ENCODE assay signal across 19 cellular contexts in the genomic region with DNA sequence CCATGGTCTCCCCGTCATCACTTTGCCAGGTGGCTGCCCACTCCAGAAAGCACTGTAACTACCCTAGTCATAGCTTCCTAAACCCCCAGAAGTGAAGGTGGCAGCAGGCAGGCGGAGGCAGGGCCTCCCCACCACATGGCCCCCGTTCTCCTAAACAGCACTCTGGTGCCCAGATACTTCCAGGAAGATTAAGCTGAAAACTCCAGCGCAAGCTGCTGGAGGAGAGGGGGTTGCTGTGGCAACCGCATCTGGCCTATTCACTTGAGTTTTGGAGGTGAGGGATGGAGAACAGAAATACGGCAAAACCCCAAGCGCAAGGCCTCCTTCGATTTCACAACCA.
A peak's percentile ranks its signal among the peaks of the same experiment; 100 is the strongest.
DNase-seq lines count a peak whose midpoint lies in the region; ATAC-seq and TF ChIP-seq lines count a peak whose summit lies in the region.
"Had no signal": no experiment of that assay in that cellular context is flagged by ENCODE, and none has a peak within 500 bp of the region (broad histone marks: within the 10 kb centered on the region; RNA-seq: fewer than 3 reads in every experiment).

No MANE protein-coding gene starts in this region.

- TF ChIP-seq CTCF in HCT116 (IDR thresholded peaks at IDR 0.05 in 2 of 3, conservative IDR thresholded peaks at IDR 0.05 in 1 of 3; ENCODE audit: borderline replicate concordance in 1 of 3, insufficient read depth in 1 of 3, low read depth in 2 of 3, low read length in 2 of 3) (no peak), brain (conservative IDR thresholded peaks at IDR 0.05) (no peak)

- intact Hi-C loops in HCT116 (cut with micrococcal nuclease), result no loop called here

- H3K27me3 ChIP-seq in BLaER1 (no peaks in the 10 kb centered on the region), HCT116 (ENCODE audit: insufficient read depth, low read length) (peaks cover 6% of the 10 kb centered on the region; the same call in 1 of the 2 replicates)

- no peak for DNase-seq in HCT116 (ENCODE audit: low read depth, low spot score)
- DNase-seq in NCI-H524 treated with DMSO at 0.1 percent for 48 hours (lab: John Stamatoyannopoulos, UW), result peak; percentile 96
- no peak for DNase-seq in NOMO-1 treated with DMSO at 0.1 percent for 48 hours (lab: John Stamatoyannopoulos, UW; ENCODE audit: unreplicated experiment)
- DNase-seq: activated CD4-positive, CD25-positive, alpha-beta regulatory T cell treated with anti-CD3 and anti-CD28 coated beads, Interleukin-2, amount 50 U/mL, for 72 hours; activated effector memory CD4-positive, alpha-beta T cell treated with anti-CD3 and anti-CD28 coated beads, Interleukin-2, amount 50 U/mL, for 16 hours; activated naive CD8-positive, alpha-beta T cell treated with anti-CD3 and anti-CD28 coated beads, Interleukin-2, amount 10 ng/mL, durations not matched to agents 7 days and 5 days; NCI-H1048; nephron progenitor cell had no signal

- peak overlapping the region; percentile 76 to 97 (median 88) for H3K27ac Mint-ChIP-seq in brain
- H3K27ac Mint-ChIP-seq: activated naive CD8-positive, alpha-beta T cell treated with anti-CD3 and anti-CD28 coated beads, Interleukin-2, amount 10 ng/mL, durations not matched to agents 7 days and 5 days; CD4-positive, alpha-beta memory T cell; nephron progenitor cell; T-cell had no signal

- 0 out of 2 replicates have a peak overlapping the region, but pooled peaks have one; percentile 2 for H3K4me3 ChIP-seq in BLaER1
- H3K4me3 ChIP-seq in HCT116 (replicated peaks in 1 of 2; ENCODE audit: low read depth in 1 of 2, low read length in 2 of 2), result no peak overlapping the region
- H3K4me3 ChIP-seq: GM23248, lower lobe of right lung, psoas muscle, tibial nerve had no signal

- CTCF ChIA-PET in HCT116 (lab: Charles Lee), result no interaction called here

- no TSS peak for BruUV-seq in HCT116 (replicated peaks; lab: Mats Ljungman, UMichigan)

- no peak; the same call in 1 of the 2 replicates for ATAC-seq in HCT116
- no peak for ATAC-seq in HG03571 (IDR thresholded peaks at IDR 0.05; ENCODE audit: unreplicated experiment)
- no peak for ATAC-seq in GM21447 (IDR thresholded peaks at IDR 0.05; ENCODE audit: unreplicated experiment)
- no peak for ATAC-seq in HG03432 (IDR thresholded peaks at IDR 0.05; ENCODE audit: unreplicated experiment)

- H3K9me3 Mint-ChIP-seq in brain, result peaks cover 0 to 9% (median 2%) of the 10 kb centered on the region in 5 experiments
- H3K9me3 Mint-ChIP-seq: CD4-positive, alpha-beta memory T cell; T-cell had no signal

- RAD21 ChIA-PET in HCT116 (lab: Charles Lee; ENCODE audit: low non-redundant PET in 1 of 2, low total read pairs in 2 of 2, uncharacterized antibody in 2 of 2, unreplicated experiment in 2 of 2), result no interaction called here

- POLR2A ChIA-PET in HCT116 (lab: Charles Lee), result no interaction called here

- no peak for TF ChIP-seq POLR2A in HCT116 (IDR thresholded peaks at IDR 0.05; ENCODE audit: borderline replicate concordance, extremely low read depth, insufficient read depth, insufficient read length)

- peak overlapping the region; percentile 96 for H3K4me2 ChIP-seq in BLaER1
- peak overlapping the region; percentile 56; the same call in 1 of the 2 replicates for H3K4me2 ChIP-seq in HCT116 (ENCODE audit: low read length)

- H3K4me1 ChIP-seq in BLaER1 (peaks cover 96% of the 10 kb centered on the region), HCT116 (ENCODE audit: control insufficient read depth in 1 of 2, insufficient read depth in 2 of 2, low read length in 2 of 2) (peaks cover 6 to 8% of the 10 kb centered on the region in 2 experiments; a peak in 3 of 4 replicates)
- H3K4me1 ChIP-seq: psoas muscle had no signal

- H3K9me3 ChIP-seq in BLaER1 (no peaks in the 10 kb centered on the region), HCT116 (ENCODE audit: control insufficient read depth in 1 of 2, insufficient read depth in 1 of 2, low read depth in 1 of 2, low read length in 2 of 2) (no peaks in the 10 kb centered on the region)
- H3K9me3 ChIP-seq: lower lobe of right lung, psoas muscle, tibial nerve had no signal

- peak overlapping the region; percentile 87 for H3K27ac ChIP-seq in BLaER1
- no peak overlapping the region for H3K27ac ChIP-seq in HCT116 (ENCODE audit: low read depth, low read length)
- H3K27ac ChIP-seq: GM23248, lower lobe of right lung, psoas muscle, tibial nerve had no signal

- H3K9me2 ChIP-seq in HCT116 (ENCODE audit: insufficient read depth), result no peaks in the 10 kb centered on the region

- peak overlapping the region in 4 of 5 experiments; percentile 15 to 66 (median 36) for H3K4me3 Mint-ChIP-seq in brain
- H3K4me3 Mint-ChIP-seq: activated naive CD8-positive, alpha-beta T cell treated with anti-CD3 and anti-CD28 coated beads, Interleukin-2, amount 10 ng/mL, durations not matched to agents 7 days and 5 days; CD4-positive, alpha-beta memory T cell; nephron progenitor cell; T-cell had no signal

- no peak for TF ChIP-seq RAD21 in HCT116 (IDR thresholded peaks at IDR 0.05; ENCODE audit: low read depth)

- H3K79me2 ChIP-seq in HCT116 (ENCODE audit: insufficient read depth, low read length), result no peaks in the 10 kb centered on the region

- peaks cover 52% of the 10 kb centered on the region for H3K4me1 Mint-ChIP-seq in brain
- H3K4me1 Mint-ChIP-seq: activated naive CD8-positive, alpha-beta T cell treated with anti-CD3 and anti-CD28 coated beads, Interleukin-2, amount 10 ng/mL, durations not matched to agents 7 days and 5 days; CD4-positive, alpha-beta memory T cell; T-cell had no signal

- H3K27me3 Mint-ChIP-seq in brain, result peaks cover 7% of the 10 kb centered on the region

- H3K36me3 ChIP-seq in BLaER1 (no peaks in the 10 kb centered on the region), HCT116 (ENCODE audit: control insufficient read depth in 1 of 2, insufficient read depth in 2 of 2, low read length in 2 of 2) (no peaks in the 10 kb centered on the region)
- H3K36me3 ChIP-seq: lower lobe of right lung, tibial nerve had no signal

- no peaks in the 10 kb centered on the region for H3K36me3 Mint-ChIP-seq in brain
- H3K36me3 Mint-ChIP-seq: activated naive CD8-positive, alpha-beta T cell treated with anti-CD3 and anti-CD28 coated beads, Interleukin-2, amount 10 ng/mL, durations not matched to agents 7 days and 5 days; CD4-positive, alpha-beta memory T cell; T-cell had no signal

- peak overlapping the region; percentile 16; the same call in 1 of the 2 replicates for H3K9ac ChIP-seq in BLaER1
- no peak overlapping the region for H3K9ac ChIP-seq in HCT116 (ENCODE audit: low read length)
- H3K9ac ChIP-seq: GM23248 had no signal

- H2AFZ ChIP-seq in HCT116 (ENCODE audit: low read depth, low read length, poor library complexity, severe bottlenecking), result no peak overlapping the region
- H2AFZ ChIP-seq: GM23248 had no signal

- H4K20me1 ChIP-seq in BLaER1 (no peaks in the 10 kb centered on the region), HCT116 (ENCODE audit: insufficient read depth) (no peaks in the 10 kb centered on the region)

TF ChIP-seq in HCT116, 20 proteins besides CTCF, POLR2A, EP300 and RAD21:
- TF ChIP-seq EGR1 (IDR thresholded peaks at IDR 0.05; ENCODE audit: low read depth) (no peak), ZFX (IDR thresholded peaks at IDR 0.05) (no peak), EZH2 (IDR thresholded peaks at IDR 0.05) (no peak), SIN3A (IDR thresholded peaks at IDR 0.05; ENCODE audit: low read depth) (no peak), POLR2AphosphoS5 (IDR thresholded peaks at IDR 0.05; ENCODE audit: low read depth, low read length) (no peak)
- TF ChIP-seq, protein P1, sequence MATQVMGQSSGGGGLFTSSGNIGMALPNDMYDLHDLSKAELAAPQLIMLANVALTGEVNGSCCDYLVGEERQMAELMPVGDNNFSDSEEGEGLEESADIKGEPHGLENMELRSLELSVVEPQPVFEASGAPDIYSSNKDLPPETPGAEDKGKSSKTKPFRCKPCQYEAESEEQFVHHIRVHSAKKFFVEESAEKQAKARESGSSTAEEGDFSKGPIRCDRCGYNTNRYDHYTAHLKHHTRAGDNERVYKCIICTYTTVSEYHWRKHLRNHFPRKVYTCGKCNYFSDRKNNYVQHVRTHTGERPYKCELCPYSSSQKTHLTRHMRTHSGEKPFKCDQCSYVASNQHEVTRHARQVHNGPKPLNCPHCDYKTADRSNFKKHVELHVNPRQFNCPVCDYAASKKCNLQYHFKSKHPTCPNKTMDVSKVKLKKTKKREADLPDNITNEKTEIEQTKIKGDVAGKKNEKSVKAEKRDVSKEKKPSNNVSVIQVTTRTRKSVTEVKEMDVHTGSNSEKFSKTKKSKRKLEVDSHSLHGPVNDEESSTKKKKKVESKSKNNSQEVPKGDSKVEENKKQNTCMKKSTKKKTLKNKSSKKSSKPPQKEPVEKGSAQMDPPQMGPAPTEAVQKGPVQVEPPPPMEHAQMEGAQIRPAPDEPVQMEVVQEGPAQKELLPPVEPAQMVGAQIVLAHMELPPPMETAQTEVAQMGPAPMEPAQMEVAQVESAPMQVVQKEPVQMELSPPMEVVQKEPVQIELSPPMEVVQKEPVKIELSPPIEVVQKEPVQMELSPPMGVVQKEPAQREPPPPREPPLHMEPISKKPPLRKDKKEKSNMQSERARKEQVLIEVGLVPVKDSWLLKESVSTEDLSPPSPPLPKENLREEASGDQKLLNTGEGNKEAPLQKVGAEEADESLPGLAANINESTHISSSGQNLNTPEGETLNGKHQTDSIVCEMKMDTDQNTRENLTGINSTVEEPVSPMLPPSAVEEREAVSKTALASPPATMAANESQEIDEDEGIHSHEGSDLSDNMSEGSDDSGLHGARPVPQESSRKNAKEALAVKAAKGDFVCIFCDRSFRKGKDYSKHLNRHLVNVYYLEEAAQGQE (IDR thresholded peaks at IDR 0.05; ENCODE audit: low read depth), result no peak
